Comparison of ENCODE assay signal across 8 cellular contexts in genomic region chr20:58890073-58890453, GRCh38. TPM values are rescaled to one million over a fixed set of nuclear protein-coding genes. Genes with fewer than 3 reads are reported as not detected.
DNase-seq lines count a peak whose midpoint lies in the region; ATAC-seq and TF ChIP-seq lines count a peak whose summit lies in the region.

No MANE protein-coding gene starts in this region.

- TF ChIP-seq CTCF in PC-3 (conservative IDR thresholded peaks at IDR 0.05; ENCODE audit: low read depth, low read length) = no peak
- no peak for TF ChIP-seq CTCF in parathyroid adenoma (IDR thresholded peaks at IDR 0.05)

- no peaks in the 10 kb centered on the region for H3K9me2 ChIP-seq in PC-3 (replicated peaks; ENCODE audit: low read length)

- H3K4me3 ChIP-seq in GM08714 (ENCODE audit: low read length) (peak overlapping the region; percentile 72; the same call in 1 of the 2 replicates), PC-3 (ENCODE audit: low read length) (peak overlapping the region; percentile 71), esophagus (ENCODE audit: low read depth in 1 of 2, low read length in 2 of 2) (peak overlapping the region; percentile 74 to 79), parathyroid adenoma (ENCODE audit: low read depth, low read length) (peak overlapping the region; percentile 55)

- no peaks in the 10 kb centered on the region for H3K9me3 ChIP-seq in PC-3 (ENCODE audit: low read length)
- H3K9me3 ChIP-seq in esophagus (ENCODE audit: control insufficient read depth in 2 of 2, insufficient read depth in 1 of 2, low read depth in 1 of 2, low read length in 1 of 2) = no peaks in the 10 kb centered on the region
- H3K9me3 ChIP-seq in parathyroid adenoma (ENCODE audit: control insufficient read depth, low read length) = no peaks in the 10 kb centered on the region

- H3F3A ChIP-seq in PC-3 (ENCODE audit: low read length, unreplicated experiment) = no peaks in the 10 kb centered on the region

- intact Hi-C loops in PC-3 (cut with micrococcal nuclease) = loop anchor here (2.0 to 5.0 kb wide), 3 partner anchors 19 to 142 kb away; partner anchors contain the start of genes ATP5F1E and NELFCD

- POLR2A ChIA-PET in PC-3 (lab: Charles Lee; ENCODE audit: unreplicated experiment) = no interaction called here

- H3K27ac ChIP-seq in PC-3 (ENCODE audit: low read length) (no peak overlapping the region), esophagus (ENCODE audit: low read depth in 2 of 2, low read length in 1 of 2) (peak overlapping the region; percentile 94 to 99), parathyroid adenoma (peak overlapping the region; percentile 89)

- H4K20me1 ChIP-seq in PC-3 (ENCODE audit: low read length) = peaks cover 18% of the 10 kb centered on the region

- 24 to 26% methylated on average over 45 to 46 of the region's 46 CpGs for WGBS in esophagus, 2 donors

- BruUV-seq in PC-3 (replicated peaks; lab: Mats Ljungman, UMichigan) = no TSS peak

- H3K27me3 ChIP-seq in PC-3 (ENCODE audit: low read length) (no peaks in the 10 kb centered on the region), esophagus (ENCODE audit: control insufficient read depth in 1 of 2, insufficient read depth in 2 of 2, low read length in 2 of 2) (no peaks in the 10 kb centered on the region), parathyroid adenoma (ENCODE audit: control insufficient read depth, insufficient read depth, low read length) (no peaks in the 10 kb centered on the region)

- peaks cover 46% of the 10 kb centered on the region for H3K79me2 ChIP-seq in PC-3 (ENCODE audit: low read length)
- peaks cover 26% of the 10 kb centered on the region for H3K79me2 ChIP-seq in parathyroid adenoma

- peak overlapping the region; percentile 77; the same call in 1 of the 2 replicates for H2AFZ ChIP-seq in PC-3 (ENCODE audit: low read length)
- H2AFZ ChIP-seq in parathyroid adenoma = peak overlapping the region; percentile 85

- ATAC-seq in PC-3 = no peak

- no peak overlapping the region for H3K9ac ChIP-seq in PC-3 (ENCODE audit: low read length)
- H3K9ac ChIP-seq in parathyroid adenoma = peak overlapping the region; percentile 67

- H3K4me1 ChIP-seq in PC-3 (ENCODE audit: insufficient read depth, low read length) (peaks cover 37% of the 10 kb centered on the region), esophagus (ENCODE audit: control insufficient read depth in 2 of 2, insufficient read depth in 2 of 2, low read length in 1 of 2) (no peaks in the 10 kb centered on the region), parathyroid adenoma (peaks cover 18% of the 10 kb centered on the region)

- CTCF ChIA-PET in PC-3 (lab: Charles Lee) = no interaction called here

- DNase-seq in PC-3 = no peak
- no peak for DNase-seq in KG1 (lab: John Stamatoyannopoulos, UW)
- no peak for DNase-seq in NCI-H2107 treated with DMSO at 0.1 percent for 48 hours (lab: John Stamatoyannopoulos, UW; ENCODE audit: unreplicated experiment)
- no peak for DNase-seq in Ammon's horn (ENCODE audit: low spot score)
- no peak for DNase-seq in NCI-H226

- H3K36me3 ChIP-seq in PC-3 (ENCODE audit: low read depth, low read length) (no peaks in the 10 kb centered on the region), esophagus (ENCODE audit: control insufficient read depth in 2 of 2, insufficient read depth in 2 of 2, low read length in 1 of 2) (no peaks in the 10 kb centered on the region), parathyroid adenoma (ENCODE audit: control insufficient read depth, insufficient read depth, low read length) (no peaks in the 10 kb centered on the region)

- H3K4me2 ChIP-seq in PC-3 (ENCODE audit: low read length) = peak overlapping the region; percentile 93
- H3K4me2 ChIP-seq in parathyroid adenoma (ENCODE audit: low read length) = peak overlapping the region; percentile 73

RNA-seq across cellular contexts. Expression of gene GNAS, which starts 37.5 kb away (rescaled TPM):
- 694 and 822 TPM in 2 replicates for total RNA-seq in PC-3 (2014; rRNA removed)
- 1,000 to 10,000 TPM in 1 of 2 donors, 100 to 1,000 TPM in 1; 590 to 1,519 TPM for polyA plus RNA-seq in esophagus

RNA-seq across cellular contexts. Expression of gene GNAS-AS1, which starts 39.4 kb away (rescaled TPM):
- 0.11 TPM in 1 of 2 replicates, not detected in the other for total RNA-seq in PC-3 (2014; rRNA removed)
- polyA plus RNA-seq in esophagus = under 1 TPM; 0.09 to 0.49 TPM
